ENCODE assay signal across 29 cellular contexts in the genomic region with DNA sequence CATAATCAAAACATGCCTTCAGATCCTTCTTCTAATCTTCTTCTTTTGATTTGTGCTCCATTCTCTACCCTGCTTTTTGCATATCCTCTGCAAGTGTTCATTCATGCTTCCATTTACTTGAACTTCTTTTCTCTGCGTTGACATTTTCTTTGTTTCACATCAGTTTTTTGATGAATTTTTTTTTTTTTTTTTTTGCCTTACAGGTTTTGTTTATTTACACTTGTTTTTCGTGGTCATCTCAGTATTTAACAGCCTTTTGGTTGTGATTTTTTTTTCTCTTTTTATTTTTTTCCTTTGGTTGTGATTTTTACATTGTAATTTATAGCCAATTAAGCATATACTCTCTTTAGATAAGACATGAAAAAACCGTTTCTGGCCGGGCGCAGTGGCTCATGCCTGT. TPM values are rescaled to one million over a fixed set of nuclear protein-coding genes. Genes with fewer than 3 reads are reported as not detected.
"Had no signal": no experiment of that assay in that cellular context is flagged by ENCODE, and none has a peak within 500 bp of the region (broad histone marks: within the 10 kb centered on the region; RNA-seq: fewer than 3 reads in every experiment).

No MANE protein-coding gene starts in this region.

- H3K9ac ChIP-seq: neural progenitor cell, parathyroid adenoma had no signal

- H3K9me3 Mint-ChIP-seq: natural killer cell; nephron; neural progenitor cell; stimulated activated effector memory CD8-positive, alpha-beta T cell treated with anti-CD3 and anti-CD28 coated beads, Interleukin-12 subunit alpha, Interleukin-12 subunit beta, amount 100 ng/mL, for 72 hours; stimulated activated naive B cell treated with anti-CD40 and anti-IgM and Interleukin-4, amounts not matched to agents 10 μg/mL and 1 μg/mL and 100 μg/mL, for 72 hours; stimulated activated naive CD8-positive, alpha-beta T cell treated with anti-CD3 and anti-CD28 coated beads, Interleukin-15, amount 100 ng/mL, for 72 hours had no signal

- H3K4me1 Mint-ChIP-seq: natural killer cell; neural progenitor cell; stimulated activated effector memory CD8-positive, alpha-beta T cell treated with anti-CD3 and anti-CD28 coated beads, Interleukin-12 subunit alpha, Interleukin-12 subunit beta, amount 100 ng/mL, for 72 hours; stimulated activated naive CD8-positive, alpha-beta T cell treated with anti-CD3 and anti-CD28 coated beads, Interleukin-15, amount 100 ng/mL, for 72 hours had no signal

- H2AFZ ChIP-seq: neural progenitor cell, parathyroid adenoma had no signal

- FAIRE-seq: small intestine, urothelium cell line had no signal

- H3K4me2 ChIP-seq: neural progenitor cell had no signal

- H3K27me3 Mint-ChIP-seq: progenitor cell of endocrine pancreas had no signal

- DNase-seq: natural killer cell; occipital lobe; ovary; posterior cingulate gyrus; psoas muscle; right cardiac atrium; right lobe of liver; sigmoid colon; small intestine; stimulated activated CD4-positive, alpha-beta T cell treated with anti-CD3 and anti-CD28 coated beads, Interleukin-15, amount 100 ng/mL, for 24 hours; stimulated activated CD4-positive, alpha-beta T cell treated with anti-CD3 and anti-CD28 coated beads, Interleukin-2, amount 100 ng/mL, for 24 hours; stimulated activated CD4-positive, alpha-beta T cell treated with anti-CD3 and anti-CD28 coated beads, Interleukin-2, amount 100 ng/mL, for 48 hours; stimulated activated CD4-positive, alpha-beta T cell treated with anti-CD3 and anti-CD28 coated beads, Interleukin-4, amount 100 ng/mL, for 24 hours; stimulated activated naive B cell treated with anti-CD40 and anti-IgM and Interleukin-4, amounts not matched to agents 10 μg/mL and 1 μg/mL and 100 μg/mL, for 72 hours; stimulated activated naive CD8-positive, alpha-beta T cell treated with anti-CD3 and anti-CD28 coated beads, Interleukin-15, amount 100 ng/mL, for 72 hours; stimulated activated naive CD8-positive, alpha-beta T cell treated with anti-CD3 and anti-CD28 coated beads, Interleukin-15, Interleukin-2, amounts not matched to agents 100 U/mL and 50 U/mL, for 24 hours; substantia nigra; testis; tibial artery; transverse colon; upper lobe of left lung had no signal

- H3K27ac Mint-ChIP-seq: natural killer cell; nephron; neural progenitor cell; progenitor cell of endocrine pancreas; stimulated activated effector memory CD8-positive, alpha-beta T cell treated with anti-CD3 and anti-CD28 coated beads, Interleukin-12 subunit alpha, Interleukin-12 subunit beta, amount 100 ng/mL, for 72 hours; stimulated activated naive B cell treated with anti-CD40 and anti-IgM and Interleukin-4, amounts not matched to agents 10 μg/mL and 1 μg/mL and 100 μg/mL, for 72 hours; stimulated activated naive CD8-positive, alpha-beta T cell treated with anti-CD3 and anti-CD28 coated beads, Interleukin-15, amount 100 ng/mL, for 72 hours had no signal

- H3K4me1 ChIP-seq: neural progenitor cell, parathyroid adenoma, psoas muscle, right lobe of liver, sigmoid colon, suprapubic skin, tibial artery, transverse colon, upper lobe of left lung, vagina had no signal

- H3K4me3 ChIP-seq: neural progenitor cell, ovary, psoas muscle, right lobe of liver, sigmoid colon, suprapubic skin, testis, tibial artery, transverse colon, upper lobe of left lung, vagina had no signal

- ATAC-seq: natural killer cell; psoas muscle; right cardiac atrium; right lobe of liver; stimulated activated effector memory CD8-positive, alpha-beta T cell treated with anti-CD3 and anti-CD28 coated beads, Interleukin-12 subunit alpha, Interleukin-12 subunit beta, amount 100 ng/mL, for 72 hours; stimulated activated naive CD8-positive, alpha-beta T cell treated with anti-CD3 and anti-CD28 coated beads, Interleukin-15, amount 100 ng/mL, for 72 hours; stimulated activated naive CD8-positive, alpha-beta T cell treated with anti-CD3 and anti-CD28 coated beads, Interleukin-15, Interleukin-2, amounts not matched to agents 100 U/mL and 50 U/mL, for 24 hours had no signal

- H3K36me3 ChIP-seq: neural progenitor cell, ovary, right lobe of liver, sigmoid colon, suprapubic skin, tibial artery, transverse colon, upper lobe of left lung, vagina had no signal

- H3K36me3 Mint-ChIP-seq: natural killer cell; neural progenitor cell; stimulated activated effector memory CD8-positive, alpha-beta T cell treated with anti-CD3 and anti-CD28 coated beads, Interleukin-12 subunit alpha, Interleukin-12 subunit beta, amount 100 ng/mL, for 72 hours; stimulated activated naive B cell treated with anti-CD40 and anti-IgM and Interleukin-4, amounts not matched to agents 10 μg/mL and 1 μg/mL and 100 μg/mL, for 72 hours had no signal

- H3K27ac ChIP-seq: neural progenitor cell, ovary, parathyroid adenoma, psoas muscle, right lobe of liver, sigmoid colon, suprapubic skin, testis, tibial artery, transverse colon, upper lobe of left lung, vagina had no signal

- H3K79me2 ChIP-seq: parathyroid adenoma had no signal

- H3K27me3 ChIP-seq: neural progenitor cell, ovary, right lobe of liver, suprapubic skin, testis, vagina had no signal

- H3K9me3 ChIP-seq: ovary, psoas muscle, right lobe of liver, sigmoid colon, suprapubic skin, testis, tibial artery, transverse colon, upper lobe of left lung, vagina had no signal

- H3K4me3 Mint-ChIP-seq: natural killer cell; nephron; neural progenitor cell; stimulated activated effector memory CD8-positive, alpha-beta T cell treated with anti-CD3 and anti-CD28 coated beads, Interleukin-12 subunit alpha, Interleukin-12 subunit beta, amount 100 ng/mL, for 72 hours; stimulated activated naive B cell treated with anti-CD40 and anti-IgM and Interleukin-4, amounts not matched to agents 10 μg/mL and 1 μg/mL and 100 μg/mL, for 72 hours; stimulated activated naive CD8-positive, alpha-beta T cell treated with anti-CD3 and anti-CD28 coated beads, Interleukin-15, amount 100 ng/mL, for 72 hours had no signal

RNA-seq across cellular contexts. Expression of a gene that starts 27.8 kb away (rescaled TPM):
- total RNA-seq: natural killer cell had no signal
